Comparison of ENCODE assay signal across 8 cellular contexts in the genomic region with DNA sequence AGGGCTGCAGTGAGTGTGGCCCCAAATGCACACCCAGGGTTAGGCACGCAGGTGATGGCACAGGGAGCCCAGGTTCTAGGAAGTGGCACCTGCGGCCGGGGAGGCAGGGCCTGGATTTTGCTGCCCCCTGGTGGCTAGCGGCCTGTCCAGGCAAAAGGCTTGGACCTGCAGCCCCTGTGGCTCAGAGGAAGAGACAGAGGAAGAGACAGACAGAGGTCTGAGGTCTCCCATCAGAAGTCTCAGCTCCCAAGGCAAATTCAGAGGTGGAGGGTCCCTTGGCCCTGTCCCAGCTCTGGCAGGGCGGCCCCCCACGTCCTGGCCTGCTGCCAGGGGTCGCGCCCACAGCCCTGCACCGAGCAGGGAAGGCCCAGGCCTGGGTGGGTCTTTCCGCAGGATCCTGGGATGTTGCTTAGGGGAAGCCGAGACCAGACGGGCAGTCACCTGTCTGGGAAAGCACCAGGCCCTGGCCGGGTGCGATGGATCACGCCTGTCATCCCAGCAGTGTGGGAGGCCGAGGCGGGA. TPM values are rescaled to one million over a fixed set of nuclear protein-coding genes. Genes with fewer than 3 reads are reported as not detected.
DNase-seq lines count a peak whose midpoint lies in the region; ATAC-seq, FAIRE-seq and TF ChIP-seq lines count a peak whose summit lies in the region.

No MANE protein-coding gene starts in this region.

- CTCF ChIA-PET in activated CD8-positive, alpha-beta memory T cell treated with anti-CD3 and anti-CD28 coated beads, Interleukin-2, amount 10 ng/mL, durations not matched to agents 7 days and 5 days (lab: Charles Lee): interaction anchor here (0.9 to 6.9 kb wide), 19 partner anchors 8 to 353 kb away, joined by 3 to 95 read pairs (median 8); a partner anchor contains a TSS
- CTCF ChIA-PET in H1 (lab: Charles Lee; ENCODE audit: partially characterized antibody): interaction anchor here (0.6 to 3.7 kb wide), 28 partner anchors 8 to 1546 kb away, joined by 3 to 27 read pairs (median 4); a partner anchor contains a TSS

- H3K79me1 ChIP-seq in H1 (ENCODE audit: low read depth, low read length): no peaks in the 10 kb centered on the region

- WGBS in H1 (ENCODE audit: extremely low coverage in 1 of 2, insufficient coverage in 1 of 2, insufficient read length in 1 of 2, insufficient replicate concordance in 2 of 2, low coverage in 1 of 2, low lambda C conversion rate in 2 of 2, missing lambda C conversion rate in 1 of 2), 2 experiments: 58% methylated on average over 12 of the region's 17 CpGs; no CpG with 5 or more reads in 1 of the 2 experiments
- 42 to 51% methylated on average over 15 to 17 of the region's 17 CpGs for WGBS in mesodermal cell (ENCODE audit: insufficient coverage in 2 of 2), 2 experiments

- peak overlapping the region; percentile 82 for H3K4me3 Mint-ChIP-seq in activated CD8-positive, alpha-beta memory T cell treated with anti-CD3 and anti-CD28 coated beads, Interleukin-2, amount 10 ng/mL, durations not matched to agents 7 days and 5 days

- no peaks in the 10 kb centered on the region for H3K9me3 Mint-ChIP-seq in activated CD8-positive, alpha-beta memory T cell treated with anti-CD3 and anti-CD28 coated beads, Interleukin-2, amount 10 ng/mL, durations not matched to agents 7 days and 5 days (ENCODE audit: low read depth)

- TF ChIP-seq POLR2A in H1 (IDR thresholded peaks at IDR 0.05; ENCODE audit: control extremely low read depth in 1 of 2, low read depth in 2 of 2, low read length in 2 of 2): no peak

- H3K23me2 ChIP-seq in H1 (ENCODE audit: low read depth, low read length): peaks cover 10% of the 10 kb centered on the region; the same call in 1 of the 2 replicates

- no peak overlapping the region for H2BK120ac ChIP-seq in H1 (replicated peaks; ENCODE audit: low read depth, low read length)

- no peak overlapping the region for H4K91ac ChIP-seq in H1 (replicated peaks; ENCODE audit: insufficient read length, low read length)

- TF ChIP-seq RAD21 in H1 (IDR thresholded peaks at IDR 0.05 in 1 of 2, conservative IDR thresholded peaks at IDR 0.05 in 1 of 2; ENCODE audit: low read depth in 2 of 2, low read length in 2 of 2): peak; percentile 85 to 89

- H3K4me3 ChIP-seq in GM08714 (ENCODE audit: low read length) (peak overlapping the region; percentile 70; the same call in 1 of the 2 replicates), H1 (ENCODE audit: extremely low read depth in 1 of 4, insufficient read depth in 2 of 4, low read depth in 3 of 4, low read length in 4 of 4) (peak overlapping the region in 1 of 4 experiments; percentile 75; a peak in 4 of 8 replicates), mesodermal cell (ENCODE audit: extremely low read depth, insufficient read depth, low read length, poor library complexity, severe bottlenecking) (peak overlapping the region; percentile 52)

- no peaks in the 10 kb centered on the region for H3K79me2 ChIP-seq in H1 (ENCODE audit: control insufficient read depth in 1 of 2, insufficient read depth in 2 of 2, low read length in 2 of 2)

- no peak overlapping the region for H3K23ac ChIP-seq in H1 (ENCODE audit: insufficient read length)

- no peak overlapping the region; the same call in 1 of the 2 replicates for H2BK5ac ChIP-seq in H1 (ENCODE audit: low read depth, low read length)

- ATAC-seq in HG02943 (IDR thresholded peaks at IDR 0.05; ENCODE audit: low read depth, unreplicated experiment): peak; percentile 15
- ATAC-seq in activated CD8-positive, alpha-beta memory T cell treated with anti-CD3 and anti-CD28 coated beads, Interleukin-2, amount 10 ng/mL, durations not matched to agents 7 days and 5 days: peak; percentile 25
- ATAC-seq in GM19328 (IDR thresholded peaks at IDR 0.05; ENCODE audit: unreplicated experiment): no peak

- H3K27ac Mint-ChIP-seq in activated CD8-positive, alpha-beta memory T cell treated with anti-CD3 and anti-CD28 coated beads, Interleukin-2, amount 10 ng/mL, durations not matched to agents 7 days and 5 days: peak overlapping the region; percentile 98

- H3K9me3 ChIP-seq in H1 (ENCODE audit: insufficient read depth in 2 of 2, low read depth in 1 of 2, low read length in 1 of 2): no peaks in the 10 kb centered on the region
- H3K9me3 ChIP-seq in mesodermal cell (ENCODE audit: control insufficient read depth, low read length): no peaks in the 10 kb centered on the region

- no peak overlapping the region for H3K9ac ChIP-seq in H1 (replicated peaks in 1 of 4; ENCODE audit: extremely low read depth in 1 of 4, low read depth in 3 of 4, low read length in 3 of 4)

- no peaks in the 10 kb centered on the region for H3K36me3 Mint-ChIP-seq in activated CD8-positive, alpha-beta memory T cell treated with anti-CD3 and anti-CD28 coated beads, Interleukin-2, amount 10 ng/mL, durations not matched to agents 7 days and 5 days

- no peak for FAIRE-seq in H1 (lab: Jason Lieb, UNC)

- H2AK5ac ChIP-seq in H1 (ENCODE audit: low read depth, low read length): no peak overlapping the region

- no peak overlapping the region for H2BK12ac ChIP-seq in H1 (ENCODE audit: low read depth, low read length)

- POLR2A ChIA-PET in H1 (lab: Charles Lee; ENCODE audit: partially characterized antibody): interaction anchor here (0.6 to 1.6 kb wide), 8 partner anchors 12 to 513 kb away, joined by 3 to 9 read pairs (median 4); a partner anchor contains a TSS

- peaks cover 17% of the 10 kb centered on the region for H3K4me1 Mint-ChIP-seq in activated CD8-positive, alpha-beta memory T cell treated with anti-CD3 and anti-CD28 coated beads, Interleukin-2, amount 10 ng/mL, durations not matched to agents 7 days and 5 days

- no peak overlapping the region for H3K4ac ChIP-seq in H1 (replicated peaks; ENCODE audit: insufficient read length, low read depth, low read length)

- H3K27ac ChIP-seq in H1 (ENCODE audit: low read depth, low read length) (no peak overlapping the region), mesodermal cell (ENCODE audit: low read depth, low read length, severe bottlenecking) (peak overlapping the region; percentile 36)

- no peak overlapping the region for H3K56ac ChIP-seq in H1 (replicated peaks; ENCODE audit: insufficient read length, low read depth, low read length)

- H3K27me3 ChIP-seq in H1 (replicated peaks in 1 of 4; ENCODE audit: control insufficient read depth in 3 of 4, extremely low read depth in 1 of 4, insufficient read depth in 3 of 4, low read length in 3 of 4): peaks cover 0 to 7% (median 3%) of the 10 kb centered on the region in 4 experiments; a peak in 3 of 7 replicates

- no peak overlapping the region; the same call in 1 of the 2 replicates for H2BK15ac ChIP-seq in H1 (ENCODE audit: low read length)

- H2AFZ ChIP-seq in H1 (ENCODE audit: low read length): no peak overlapping the region

- H3K27me3 Mint-ChIP-seq in activated CD8-positive, alpha-beta memory T cell treated with anti-CD3 and anti-CD28 coated beads, Interleukin-2, amount 10 ng/mL, durations not matched to agents 7 days and 5 days: no peaks in the 10 kb centered on the region

- TF ChIP-seq CTCF in H1 (IDR thresholded peaks at IDR 0.05; ENCODE audit: control extremely low read depth in 1 of 3, insufficient read depth in 1 of 3, low read depth in 1 of 3, low read length in 3 of 3): peak in 2 of 3 experiments; percentile 90 to 94; a peak in 3 of 4 replicates

- DNase-seq in NCI-H748 (lab: John Stamatoyannopoulos, UW; ENCODE audit: unreplicated experiment): peak; percentile 73
- DNase-seq in activated CD8-positive, alpha-beta memory T cell treated with anti-CD3 and anti-CD28 coated beads, Interleukin-2, amount 10 ng/mL, durations not matched to agents 7 days and 5 days: peak; percentile 93
- DNase-seq in H1 (ENCODE audit: low read depth in 1 of 2, low spot score in 2 of 2): peak in 1 of 2 experiments; percentile 94
- peak; percentile 77 for DNase-seq in stimulated activated CD8-positive, alpha-beta memory T cell treated with anti-CD3 and anti-CD28 coated beads, Interleukin-15, amount 100 ng/mL, for 48 hours (ENCODE audit: low read depth in 2 of 2)

- no peak overlapping the region for H3K14ac ChIP-seq in H1 (ENCODE audit: insufficient read length)

- no peak overlapping the region for H4K5ac ChIP-seq in H1 (ENCODE audit: insufficient read length, low read depth, low read length)

- no peak overlapping the region for H4K8ac ChIP-seq in H1 (ENCODE audit: extremely low read depth, insufficient read depth, low read length)

- no peak overlapping the region; the same call in 1 of the 2 replicates for H3K18ac ChIP-seq in H1 (ENCODE audit: extremely low read depth, low read length)

- no peak overlapping the region for H2BK20ac ChIP-seq in H1 (ENCODE audit: low read length)

- TF ChIP-seq EP300 in H1 (IDR thresholded peaks at IDR 0.05; ENCODE audit: borderline replicate concordance in 1 of 2, low read depth in 2 of 2, low read length in 2 of 2): no peak

- peak overlapping the region; percentile 82 to 92 for H3K4me2 ChIP-seq in H1 (ENCODE audit: insufficient read depth in 1 of 2, low read depth in 2 of 2, low read length in 2 of 2)

- no peaks in the 10 kb centered on the region for H3K36me3 ChIP-seq in H1 (ENCODE audit: control insufficient read depth in 2 of 4, insufficient read depth in 4 of 4, low read length in 3 of 4)
- no peaks in the 10 kb centered on the region for H3K36me3 ChIP-seq in mesodermal cell (ENCODE audit: control insufficient read depth, insufficient read depth, low read length)

- H4K20me1 ChIP-seq in H1 (replicated peaks in 1 of 2; ENCODE audit: control insufficient read depth in 1 of 2, insufficient read depth in 2 of 2, low read length in 2 of 2): no peaks in the 10 kb centered on the region

- H3K4me1 ChIP-seq in H1 (replicated peaks in 1 of 4; ENCODE audit: control insufficient read depth in 3 of 4, insufficient read depth in 4 of 4, low read length in 3 of 4): peaks cover 0 to 31% (median 26%) of the 10 kb centered on the region in 4 experiments; a peak in 6 of 7 replicates
- H3K4me1 ChIP-seq in mesodermal cell (ENCODE audit: control insufficient read depth, insufficient read depth, low read length, poor library complexity, severe bottlenecking): peaks cover 34% of the 10 kb centered on the region

RNA-seq across cellular contexts. Expression of a gene that starts 8.0 kb away (rescaled TPM):
- 100 to 1,000 TPM; 106 to 111 TPM for total RNA-seq in activated CD8-positive, alpha-beta memory T cell treated with anti-CD3 and anti-CD28 coated beads, Interleukin-2, amount 10 ng/mL, durations not matched to agents 7 days and 5 days
- 0.50 and 0.65 TPM in 2 replicates for total RNA-seq in H1 (2021; fragmentation: NEBNext Ultra II Directional; extraction: Animal tissue kit (Norgen Biotek cat#: 25700))
- 0.13 and 0.36 TPM in 2 replicates for polyA plus RNA-seq in H1 (2011; rRNA removed)
- 0.43 TPM for polyA plus RNA-seq in H1 (2011; cell fraction: cytosol; rRNA removed)
- 1.1 TPM for polyA plus RNA-seq in H1 (2011; cell fraction: nucleus; rRNA removed)
- polyA plus RNA-seq in H1 (2012, experiment 1 of 2): 0.17 to 0.35 TPM (median 0.24 TPM) in 3 of 4 replicates, not detected in the other
- polyA plus RNA-seq in H1 (2012, experiment 2 of 2): not detected
- 0.08 TPM for polyA plus RNA-seq in H1 (2013, experiment 1 of 2)
- polyA plus RNA-seq in H1 (2013, experiment 2 of 2): 0.09 TPM
- 0.22 and 0.32 TPM in 2 replicates for polyA minus RNA-seq in H1 (2011; rRNA and poly(A)+ RNA removed)
- not detected for polyA minus RNA-seq in H1 (2011; cell fraction: cytosol; rRNA and poly(A)+ RNA removed)
- polyA minus RNA-seq in H1 (2011; cell fraction: nucleus; rRNA and poly(A)+ RNA removed): 1.5 TPM
- 0.85 TPM for polyA plus RNA-seq in mesodermal cell (2013, experiment 1 of 2)
- polyA plus RNA-seq in mesodermal cell (2013, experiment 2 of 2): 0.51 TPM

RNA-seq across cellular contexts. Expression of a gene that starts 18.1 kb away (rescaled TPM):
- total RNA-seq in activated CD8-positive, alpha-beta memory T cell treated with anti-CD3 and anti-CD28 coated beads, Interleukin-2, amount 10 ng/mL, durations not matched to agents 7 days and 5 days: not detected
- 0.22 and 0.25 TPM in 2 replicates for total RNA-seq in H1 (2021; fragmentation: NEBNext Ultra II Directional; extraction: Animal tissue kit (Norgen Biotek cat#: 25700))
- 0.08 TPM in 1 of 2 replicates, not detected in the other for polyA plus RNA-seq in H1 (2011; rRNA removed)
- 0.05 TPM for polyA plus RNA-seq in H1 (2011; cell fraction: cytosol; rRNA removed)
- 0.17 TPM for polyA plus RNA-seq in H1 (2011; cell fraction: nucleus; rRNA removed)
- 0.13 to 0.29 TPM in 2 of 4 replicates, not detected in the others for polyA plus RNA-seq in H1 (2012, experiment 1 of 2)
- 0.13 TPM for polyA plus RNA-seq in H1 (2012, experiment 2 of 2)
- polyA plus RNA-seq in H1 (2013, experiment 1 of 2): 0.04 TPM
- 0.04 TPM for polyA plus RNA-seq in H1 (2013, experiment 2 of 2)
- 0.28 TPM in 1 of 2 replicates, not detected in the other for polyA minus RNA-seq in H1 (2011; rRNA and poly(A)+ RNA removed)
- polyA minus RNA-seq in H1 (2011; cell fraction: cytosol; rRNA and poly(A)+ RNA removed): not detected
- polyA minus RNA-seq in H1 (2011; cell fraction: nucleus; rRNA and poly(A)+ RNA removed): not detected
- polyA plus RNA-seq in mesodermal cell (2013, experiment 1 of 2): 1.1 TPM
- 0.96 TPM for polyA plus RNA-seq in mesodermal cell (2013, experiment 2 of 2)

RNA-seq across cellular contexts. Expression of a gene that starts 21.7 kb away (rescaled TPM):
- total RNA-seq in activated CD8-positive, alpha-beta memory T cell treated with anti-CD3 and anti-CD28 coated beads, Interleukin-2, amount 10 ng/mL, durations not matched to agents 7 days and 5 days: 10 to 100 TPM; 72.2 to 91.2 TPM
- 29.7 and 35.4 TPM in 2 replicates for total RNA-seq in H1 (2021; fragmentation: NEBNext Ultra II Directional; extraction: Animal tissue kit (Norgen Biotek cat#: 25700))
- 20.1 and 24.4 TPM in 2 replicates for polyA plus RNA-seq in H1 (2011; rRNA removed)
- polyA plus RNA-seq in H1 (2011; cell fraction: cytosol; rRNA removed): 24.0 TPM
- 110 TPM for polyA plus RNA-seq in H1 (2011; cell fraction: nucleus; rRNA removed)
- 20.2 to 27.0 TPM (median 21.6 TPM) in 4 replicates for polyA plus RNA-seq in H1 (2012, experiment 1 of 2)
- 14.8 TPM for polyA plus RNA-seq in H1 (2012, experiment 2 of 2)
- 12.0 TPM for polyA plus RNA-seq in H1 (2013, experiment 1 of 2)
- polyA plus RNA-seq in H1 (2013, experiment 2 of 2): 11.1 TPM
- polyA minus RNA-seq in H1 (2011; rRNA and poly(A)+ RNA removed): 24.4 and 25.4 TPM in 2 replicates
- 24.7 TPM for polyA minus RNA-seq in H1 (2011; cell fraction: cytosol; rRNA and poly(A)+ RNA removed)
- 116 TPM for polyA minus RNA-seq in H1 (2011; cell fraction: nucleus; rRNA and poly(A)+ RNA removed)
- polyA plus RNA-seq in mesodermal cell (2013, experiment 1 of 2): 34.3 TPM
- polyA plus RNA-seq in mesodermal cell (2013, experiment 2 of 2): 27.7 TPM

RNA-seq across cellular contexts. Expression of a gene that starts 38.4 kb away (rescaled TPM):
- 10 to 100 TPM; 22.4 to 26.2 TPM for total RNA-seq in activated CD8-positive, alpha-beta memory T cell treated with anti-CD3 and anti-CD28 coated beads, Interleukin-2, amount 10 ng/mL, durations not matched to agents 7 days and 5 days
- total RNA-seq in H1 (2021; fragmentation: NEBNext Ultra II Directional; extraction: Animal tissue kit (Norgen Biotek cat#: 25700)): 44.4 and 46.0 TPM in 2 replicates
- 35.3 and 54.6 TPM in 2 replicates for polyA plus RNA-seq in H1 (2011; rRNA removed)
- 39.9 TPM for polyA plus RNA-seq in H1 (2011; cell fraction: cytosol; rRNA removed)
- 87.5 TPM for polyA plus RNA-seq in H1 (2011; cell fraction: nucleus; rRNA removed)
- polyA plus RNA-seq in H1 (2012, experiment 1 of 2): 35.5 to 45.3 TPM (median 42.8 TPM) in 4 replicates
- 46.9 TPM for polyA plus RNA-seq in H1 (2012, experiment 2 of 2)
- polyA plus RNA-seq in H1 (2013, experiment 1 of 2): 27.5 TPM
- polyA plus RNA-seq in H1 (2013, experiment 2 of 2): 26.7 TPM
- 15.9 and 21.5 TPM in 2 replicates for polyA minus RNA-seq in H1 (2011; rRNA and poly(A)+ RNA removed)
- polyA minus RNA-seq in H1 (2011; cell fraction: cytosol; rRNA and poly(A)+ RNA removed): 18.1 TPM
- polyA minus RNA-seq in H1 (2011; cell fraction: nucleus; rRNA and poly(A)+ RNA removed): 16.7 TPM
- polyA plus RNA-seq in mesodermal cell (2013, experiment 1 of 2): 23.7 TPM
- polyA plus RNA-seq in mesodermal cell (2013, experiment 2 of 2): 22.1 TPM

Comparison
In these comparisons a context has a peak if more than half of its experiments do, and no peak if none do; other contexts are left out.
1. RNA of a gene that starts 8.0 kb away (total RNA-seq): 106 to 111 TPM in activated CD8-positive, alpha-beta memory T cell treated with anti-CD3 and anti-CD28 coated beads, Interleukin-2, amount 10 ng/mL, durations not matched to agents 7 days and 5 days; 0.50 to 0.65 TPM in H1; every median in the first group is over 10 times any median in the second.